ENCODE assay signal across 16 cellular contexts in genomic region chrX:154348114-154348531, GRCh38. TPM values are rescaled to one million over a fixed set of nuclear protein-coding genes. Genes with fewer than 3 reads are reported as not detected.
DNase-seq lines count a peak whose midpoint lies in the region; ATAC-seq and TF ChIP-seq lines count a peak whose summit lies in the region.
"Had no signal": no experiment of that assay in that cellular context is flagged by ENCODE, and none has a peak within 500 bp of the region (broad histone marks: within the 10 kb centered on the region; RNA-seq: fewer than 3 reads in every experiment).

No MANE protein-coding gene starts in this region.

- no peak overlapping the region for H4K5ac ChIP-seq in IMR-90 (ENCODE audit: low read depth, low read length)

- H3K9me3 Mint-ChIP-seq in dendritic cell treated with granulocyte-macrophage colony-stimulating factor and Interleukin-4, amounts not matched to agents 40 ng/mL and 50 ng/mL, for 4 days = no peaks in the 10 kb centered on the region

- H3K27me3 Mint-ChIP-seq in dendritic cell treated with granulocyte-macrophage colony-stimulating factor and Interleukin-4, amounts not matched to agents 40 ng/mL and 50 ng/mL, for 4 days = no peaks in the 10 kb centered on the region

- H3K9me3 ChIP-seq in IMR-90 (ENCODE audit: control insufficient read depth, insufficient read depth, low read length) = no peaks in the 10 kb centered on the region; the same call in 1 of the 2 replicates
- no peaks in the 10 kb centered on the region for H3K9me3 ChIP-seq in ovary
- H3K9me3 ChIP-seq in trophoblast cell (ENCODE audit: insufficient read depth, low read depth, low read length) = no peaks in the 10 kb centered on the region

- H4K12ac ChIP-seq in trophoblast cell (ENCODE audit: low read depth, low read length) = no peak overlapping the region

- dilution Hi-C loops in IMR-90 (cut with HindIII; ENCODE audit: low sequenced_read_pairs, unreplicated experiment) = no loop called here

- H3K4me3 Mint-ChIP-seq in dendritic cell treated with granulocyte-macrophage colony-stimulating factor and Interleukin-4, amounts not matched to agents 40 ng/mL and 50 ng/mL, for 4 days = no peak overlapping the region

- H3K9me1 ChIP-seq in IMR-90 (ENCODE audit: insufficient read depth, low read length) = no peaks in the 10 kb centered on the region

- DNase-seq in activated effector memory CD4-positive, alpha-beta T cell treated with anti-CD3 and anti-CD28 coated beads, Interleukin-2, amount 50 U/mL, for 16 hours = peak; percentile 55
- no peak for DNase-seq in activated effector memory CD4-positive, alpha-beta T cell treated with Interleukin-2 at 50 U/mL for 16 hours
- DNase-seq in IMR-90 = no peak
- peak in 3 of 5 donors; percentile 31 to 40 (median 36) for DNase-seq in ovary
- DNase-seq in Ammon's horn (ENCODE audit: low spot score) = no peak
- no peak for DNase-seq in trophoblast cell
- DNase-seq: cerebellar nuclear complex, Kasumi-1, mammary epithelial cell, NCI-H510A had no signal

- H3K56ac ChIP-seq in IMR-90 (ENCODE audit: extremely low read depth, insufficient read depth, low read length) = no peak overlapping the region

- no peaks in the 10 kb centered on the region for H3K27me3 ChIP-seq in IMR-90 (ENCODE audit: control insufficient read depth, insufficient read depth, low read length)
- H3K27me3 ChIP-seq in ovary = no peaks in the 10 kb centered on the region
- no peaks in the 10 kb centered on the region for H3K27me3 ChIP-seq in trophoblast cell (ENCODE audit: insufficient read depth, low read length)

- H2BK12ac ChIP-seq in trophoblast cell (ENCODE audit: low read length) = no peak overlapping the region

- no peaks in the 10 kb centered on the region for H3K79me2 ChIP-seq in trophoblast cell (ENCODE audit: control insufficient read depth, insufficient read depth, low read length, poor library complexity)

- in situ Hi-C loops in IMR-90 (cut with MboI; ENCODE audit: low sequenced_read_pairs) = no loop called here

- CTCF ChIA-PET in IMR-90 (lab: Yijun Ruan, JAX) = no interaction called here

- intact Hi-C loops in IMR-90 (cut with micrococcal nuclease) (no loop called here), ovary (cut with DNase I) (no loop called here)
- intact Hi-C loops in dendritic cell treated with granulocyte-macrophage colony-stimulating factor and Interleukin-4, amounts not matched to agents 40 ng/mL and 50 ng/mL, for 4 days (cut with micrococcal nuclease) = no loop called here

- H4K8ac ChIP-seq in IMR-90 (ENCODE audit: low read depth in 2 of 2, low read length in 2 of 2) (no peak overlapping the region), trophoblast cell (ENCODE audit: low read depth, low read length) (no peak overlapping the region)

- H3K4ac ChIP-seq in IMR-90 (ENCODE audit: low read depth, low read length) = no peak overlapping the region
- no peak overlapping the region for H3K4ac ChIP-seq in trophoblast cell (ENCODE audit: low read depth, low read length)

- BruUV-seq in IMR-90 (replicated peaks; lab: Mats Ljungman, UMichigan) = no TSS peak

- H3K23ac ChIP-seq in IMR-90 (ENCODE audit: low read depth, low read length) = no peak overlapping the region
- H3K23ac ChIP-seq in trophoblast cell (ENCODE audit: low read length) = no peak overlapping the region

- no peak overlapping the region for H2AK5ac ChIP-seq in IMR-90 (ENCODE audit: low read depth, low read length)
- no peak overlapping the region for H2AK5ac ChIP-seq in trophoblast cell (ENCODE audit: low read length)

- H4K91ac ChIP-seq in IMR-90 (ENCODE audit: insufficient read depth, low read depth, low read length) (no peak overlapping the region), trophoblast cell (ENCODE audit: low read depth, low read length) (no peak overlapping the region)

- no peak overlapping the region for H3K4me3 ChIP-seq in IMR-90 (ENCODE audit: insufficient read depth, low read depth, low read length)
- H3K4me3 ChIP-seq in ovary = no peak overlapping the region
- H3K4me3 ChIP-seq in trophoblast cell (ENCODE audit: low read depth, low read length) = no peak overlapping the region
- H3K4me3 ChIP-seq: GM12878, SK-N-MC had no signal

- TF ChIP-seq CTCF in IMR-90 (conservative IDR thresholded peaks at IDR 0.05; ENCODE audit: low read depth, low read length) = no peak
- no peak for TF ChIP-seq CTCF in ovary (IDR thresholded peaks at IDR 0.05)

- peaks cover 60% of the 10 kb centered on the region for H4K20me1 ChIP-seq in IMR-90 (ENCODE audit: insufficient read depth, low read length)

- no peak overlapping the region for H3K14ac ChIP-seq in IMR-90 (replicated peaks; ENCODE audit: low read depth, low read length)
- no peak overlapping the region for H3K14ac ChIP-seq in trophoblast cell (ENCODE audit: low read length)

- WGBS in IMR-90 (ENCODE audit: extremely low coverage in 2 of 2, insufficient read length in 1 of 2), 2 experiments = 100% methylated on average over 1 of the region's 7 CpGs; no CpG with 5 or more reads in 1 of the 2 experiments
- WGBS in ovary, 3 donors = 64 to 74% (median 73%) methylated on average over 7 of the region's 7 CpGs
- WGBS in trophoblast cell (ENCODE audit: extremely low coverage, insufficient coverage, insufficient read length) = no CpG with 5 or more reads among the region's 7 CpGs

- peaks cover 29% of the 10 kb centered on the region for H3K4me1 Mint-ChIP-seq in dendritic cell treated with granulocyte-macrophage colony-stimulating factor and Interleukin-4, amounts not matched to agents 40 ng/mL and 50 ng/mL, for 4 days (ENCODE audit: low read depth)

- H3K4me2 ChIP-seq in IMR-90 (ENCODE audit: low read depth, low read length) (no peak overlapping the region), trophoblast cell (ENCODE audit: low read length) (no peak overlapping the region)

- no peak overlapping the region for H2BK15ac ChIP-seq in IMR-90 (ENCODE audit: low read depth, low read length)

- 0 out of 2 replicates have a peak, but pooled peaks have one; percentile 7 for TF ChIP-seq POLR2A in IMR-90 (IDR thresholded peaks at IDR 0.05; ENCODE audit: low read depth, low read length)
- no peak for TF ChIP-seq POLR2A in ovary (IDR thresholded peaks at IDR 0.05)

- H2AFZ ChIP-seq in IMR-90 (replicated peaks; ENCODE audit: low read length, poor library complexity) (peak overlapping the region; percentile 67), trophoblast cell (ENCODE audit: insufficient read depth, low read length, poor library complexity) (no peak overlapping the region)

- H3K27ac ChIP-seq in IMR-90 (ENCODE audit: insufficient read depth, low read length) (no peak overlapping the region), ovary (no peak overlapping the region), trophoblast cell (ENCODE audit: low read depth, low read length) (no peak overlapping the region)

- H2BK5ac ChIP-seq in IMR-90 (ENCODE audit: low read depth, low read length, poor library complexity, severe bottlenecking) (no peak overlapping the region), trophoblast cell (ENCODE audit: low read depth, low read length, poor library complexity) (no peak overlapping the region)

- H3K79me1 ChIP-seq in IMR-90 (ENCODE audit: low read depth in 1 of 2, low read length in 2 of 2) (peaks cover 2 to 18% of the 10 kb centered on the region in 2 experiments; a peak in 2 of 4 replicates), trophoblast cell (ENCODE audit: low read length) (no peaks in the 10 kb centered on the region)

- H2BK120ac ChIP-seq in IMR-90 (ENCODE audit: low read depth, low read length) (no peak overlapping the region), trophoblast cell (ENCODE audit: insufficient read depth, low read length, poor library complexity) (no peak overlapping the region)

- no peak for TF ChIP-seq RAD21 in IMR-90 (IDR thresholded peaks at IDR 0.05; ENCODE audit: low read length)

- peak overlapping the region; percentile 81 for H3K27ac Mint-ChIP-seq in dendritic cell treated with granulocyte-macrophage colony-stimulating factor and Interleukin-4, amounts not matched to agents 40 ng/mL and 50 ng/mL, for 4 days

- H2AK9ac ChIP-seq in IMR-90 (replicated peaks; ENCODE audit: low read depth, low read length, poor library complexity) = peak overlapping the region; percentile 28

- H3K36me3 Mint-ChIP-seq in dendritic cell treated with granulocyte-macrophage colony-stimulating factor and Interleukin-4, amounts not matched to agents 40 ng/mL and 50 ng/mL, for 4 days (ENCODE audit: low read depth) = peaks cover 60% of the 10 kb centered on the region

- no peak overlapping the region for H3K18ac ChIP-seq in IMR-90 (ENCODE audit: low read depth, low read length)
- no peak overlapping the region for H3K18ac ChIP-seq in trophoblast cell (ENCODE audit: low read length)

- H3K36me3 ChIP-seq in IMR-90 (ENCODE audit: control insufficient read depth, insufficient read depth, low read length) = peaks cover 52% of the 10 kb centered on the region
- no peaks in the 10 kb centered on the region for H3K36me3 ChIP-seq in ovary
- H3K36me3 ChIP-seq in trophoblast cell (ENCODE audit: control insufficient read depth in 1 of 2, insufficient read depth in 2 of 2, low read length in 2 of 2) = peaks cover 51 to 52% of the 10 kb centered on the region in 2 experiments

- H3K9ac ChIP-seq in IMR-90 (ENCODE audit: low read depth, low read length) = no peak overlapping the region
- H3K9ac ChIP-seq in trophoblast cell (ENCODE audit: low read length) = no peak overlapping the region

- TF ChIP-seq EP300 in ovary (IDR thresholded peaks at IDR 0.05) = no peak

- no peak overlapping the region for H2BK20ac ChIP-seq in IMR-90 (ENCODE audit: low read depth, low read length)

- ATAC-seq in IMR-90 (ENCODE audit: low read depth) (no peak), GM18861 (IDR thresholded peaks at IDR 0.05; ENCODE audit: unreplicated experiment) (no peak)
- ATAC-seq: GM12878 had no signal

- H3K4me1 ChIP-seq in IMR-90 (ENCODE audit: control insufficient read depth, insufficient read depth, low read length) (no peaks in the 10 kb centered on the region), ovary (ENCODE audit: insufficient read depth) (no peaks in the 10 kb centered on the region), trophoblast cell (ENCODE audit: control insufficient read depth in 1 of 2, insufficient read depth in 2 of 2, low read length in 2 of 2) (no peaks in the 10 kb centered on the region)

- POLR2A ChIA-PET in IMR-90 (lab: Charles Lee; ENCODE audit: unreplicated experiment) = no interaction called here

RNA-seq across cellular contexts. Expression of gene FLNA, which starts 26.3 kb away (rescaled TPM):
- 1,356 and 1,443 TPM in 2 replicates for total RNA-seq in IMR-90 (2012; rRNA removed)
- polyA plus RNA-seq in IMR-90 (2012; rRNA removed) = 1,357 and 1,435 TPM in 2 replicates
- polyA plus RNA-seq in IMR-90 (2012; cell fraction: cytosol; rRNA removed) = 639 and 1,121 TPM in 2 replicates
- polyA plus RNA-seq in IMR-90 (2012; cell fraction: nucleus; rRNA removed; ENCODE audit: low replicate concordance) = 2,032 and 4,690 TPM in 2 replicates
- total RNA-seq in ovary = 1,000 to 10,000 TPM in 4 of 7 donors, 100 to 1,000 TPM in 3; 327 to 2,249 (median 1,321) TPM
- polyA plus RNA-seq in ovary = 100 to 1,000 TPM; 378 to 647 TPM
- 739 and 796 TPM in 2 replicates for polyA plus RNA-seq in trophoblast cell (2013)

RNA-seq across cellular contexts. Expression of gene EMD, which starts 31.0 kb away (rescaled TPM):
- total RNA-seq in IMR-90 (2012; rRNA removed) (9.9 and 11.4 TPM in 2 replicates), ovary (100 to 1,000 TPM in 5 of 7 donors, 10 to 100 TPM in 2; 40.5 to 158 (median 107) TPM)
- polyA plus RNA-seq in IMR-90 (2012; rRNA removed) (68.8 and 80.6 TPM in 2 replicates), ovary (100 to 1,000 TPM in 1 of 2 donors, 10 to 100 TPM in 1; 55.1 to 146 TPM)
- polyA plus RNA-seq in IMR-90 (2012; cell fraction: cytosol; rRNA removed) = 53.8 and 120 TPM in 2 replicates
- polyA plus RNA-seq in IMR-90 (2012; cell fraction: nucleus; rRNA removed; ENCODE audit: low replicate concordance) = 118 and 134 TPM in 2 replicates
- polyA plus RNA-seq in trophoblast cell (2013) = 70.7 and 72.7 TPM in 2 replicates

RNA-seq across cellular contexts. Expression of gene RPL10, which starts 50.1 kb away (rescaled TPM):
- total RNA-seq in IMR-90 (2012; rRNA removed) (1,582 and 1,900 TPM in 2 replicates), ovary (over 10,000 TPM in 1 of 7 donors, 1,000 to 10,000 TPM in 6; 6,380 to 12,508 (median 7,126) TPM)
- polyA plus RNA-seq in IMR-90 (2012; rRNA removed) (4,696 and 7,467 TPM in 2 replicates), ovary (over 10,000 TPM in 1 of 2 donors, 1,000 to 10,000 TPM in 1; 4,233 to 12,949 TPM)
- 1,699 and 6,181 TPM in 2 replicates for polyA plus RNA-seq in IMR-90 (2012; cell fraction: cytosol; rRNA removed)
- polyA plus RNA-seq in IMR-90 (2012; cell fraction: nucleus; rRNA removed; ENCODE audit: low replicate concordance) = 2,396 and 4,012 TPM in 2 replicates
- 2,879 and 2,940 TPM in 2 replicates for polyA plus RNA-seq in trophoblast cell (2013)

RNA-seq across cellular contexts. Expression of gene TKTL1, which starts 52.5 kb away (rescaled TPM):
- not detected in 2 replicates for total RNA-seq in IMR-90 (2012; rRNA removed)
- not detected in 2 replicates for polyA plus RNA-seq in IMR-90 (2012; rRNA removed)
- not detected in 2 replicates for polyA plus RNA-seq in IMR-90 (2012; cell fraction: cytosol; rRNA removed)
- polyA plus RNA-seq in IMR-90 (2012; cell fraction: nucleus; rRNA removed; ENCODE audit: low replicate concordance) = not detected in 2 replicates
- total RNA-seq in ovary = under 1 TPM in 4 of 7 donors, not detected in 3; 0.12 to 0.36 (median 0.23) TPM
- polyA plus RNA-seq in ovary = under 1 TPM; 0.38 to 0.91 TPM
- polyA plus RNA-seq in trophoblast cell (2013) = not detected in 2 replicates
- total RNA-seq: GM12878, mammary epithelial cell, renal cortical epithelial cell had no signal
- polyA plus RNA-seq: mammary epithelial cell had no signal

RNA-seq across cellular contexts. Expression of gene TEX28, which starts 53.2 kb away (rescaled TPM):
- total RNA-seq in IMR-90 (2012; rRNA removed) (not detected in 2 replicates), ovary (not detected)
- polyA plus RNA-seq in IMR-90 (2012; rRNA removed) (not detected in 2 replicates), ovary (not detected)
- polyA plus RNA-seq in IMR-90 (2012; cell fraction: cytosol; rRNA removed) = not detected in 2 replicates
- polyA plus RNA-seq in IMR-90 (2012; cell fraction: nucleus; rRNA removed; ENCODE audit: low replicate concordance) = not detected in 2 replicates
- polyA plus RNA-seq in trophoblast cell (2013) = not detected in 2 replicates
- total RNA-seq: frontal cortex, GM12878, mammary epithelial cell, renal cortical epithelial cell had no signal
- polyA plus RNA-seq: GM12878, mammary epithelial cell had no signal

Comparison
In these comparisons a context has a peak if more than half of its experiments do, and no peak if none do; other contexts are left out.
1. DNase-seq: peak in activated effector memory CD4-positive, alpha-beta T cell treated with anti-CD3 and anti-CD28 coated beads, Interleukin-2, amount 50 U/mL, for 16 hours (single experiment) and ovary (3 of 5); none in activated effector memory CD4-positive, alpha-beta T cell treated with Interleukin-2 at 50 U/mL for 16 hours (single experiment), IMR-90 (single experiment), Ammon's horn (single experiment) and trophoblast cell (0 of 2).